Comparison of ENCODE assay signal across 8 cellular contexts in the genomic region with DNA sequence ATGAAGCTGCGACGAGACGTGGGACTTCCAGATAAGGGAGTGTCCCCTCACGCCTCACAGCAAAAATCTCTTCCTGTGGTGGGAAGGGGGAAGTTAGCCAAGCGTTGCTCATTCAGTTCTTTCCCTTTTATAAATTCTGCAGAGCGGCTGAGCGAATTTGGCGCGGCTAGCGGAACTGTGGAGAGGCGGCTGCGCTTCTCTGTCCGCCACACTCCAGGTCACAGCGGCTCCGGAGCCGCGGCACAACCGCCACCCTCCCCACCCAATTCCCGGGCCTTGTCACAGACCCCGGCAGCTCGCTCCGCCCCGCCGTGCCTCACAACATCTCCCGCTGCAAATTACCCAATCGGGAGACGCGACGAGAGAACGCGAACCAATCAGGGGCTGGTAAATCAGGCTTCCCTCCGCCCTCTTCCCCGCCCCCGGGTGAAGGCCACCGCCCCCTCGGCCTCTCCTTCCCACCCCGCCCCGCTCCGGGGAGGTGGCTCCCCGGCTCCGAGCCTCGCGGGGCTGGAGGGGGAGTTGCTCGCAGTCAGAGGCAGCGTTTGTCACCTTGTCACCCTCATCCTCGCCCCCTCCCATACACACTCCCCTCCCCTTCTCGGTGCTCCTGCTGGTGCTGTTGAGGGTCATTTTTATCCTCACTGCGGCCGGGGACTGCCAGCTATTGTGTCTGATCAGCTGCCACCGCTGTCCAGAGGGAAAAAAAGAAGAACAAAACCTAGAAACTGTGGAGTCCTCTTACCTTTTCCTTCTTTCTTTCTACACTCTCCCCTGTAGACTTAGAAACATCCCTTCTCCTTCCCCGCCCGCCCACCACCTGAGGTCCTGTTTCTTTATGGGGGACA. TPM values are rescaled to one million over a fixed set of nuclear protein-coding genes. Genes with fewer than 3 reads are reported as not detected.
DNase-seq lines count a peak whose midpoint lies in the region; ATAC-seq, FAIRE-seq and TF ChIP-seq lines count a peak whose summit lies in the region.

No MANE protein-coding gene starts in this region.

- H3K27me3 ChIP-seq in bronchial epithelial cell (ENCODE audit: control insufficient read depth, insufficient read depth, low read length) (no peaks in the 10 kb centered on the region), small intestine (ENCODE audit: control insufficient read depth in 2 of 2, insufficient read depth in 2 of 2, low read length in 2 of 2) (no peaks in the 10 kb centered on the region)

- FAIRE-seq in bronchial epithelial cell (lab: Jason Lieb, UNC): no peak
- no peak for FAIRE-seq in small intestine (lab: Jason Lieb, UNC)

- H3K27ac ChIP-seq in small intestine (ENCODE audit: low read depth in 1 of 2, low read length in 1 of 2): peak overlapping the region; percentile 95

- TF ChIP-seq CTCF in WI38 (IDR thresholded peaks at IDR 0.05; ENCODE audit: low read depth, low read length) (no peak), bronchial epithelial cell (IDR thresholded peaks at IDR 0.05; ENCODE audit: insufficient read depth, low read length, severe bottlenecking) (no peak)

- H3K4me3 ChIP-seq in WI38 (ENCODE audit: low read depth, low read length): peak overlapping the region; percentile 86
- H3K4me3 ChIP-seq in bronchial epithelial cell (ENCODE audit: low read depth, low read length): peak overlapping the region; percentile 58
- H3K4me3 ChIP-seq in small intestine (ENCODE audit: low read depth in 1 of 2, low read length in 2 of 2): peak overlapping the region; percentile 85 to 86

- H3K36me3 ChIP-seq in bronchial epithelial cell (ENCODE audit: control insufficient read depth, insufficient read depth, low read length): peaks cover 4% of the 10 kb centered on the region
- H3K36me3 ChIP-seq in small intestine (ENCODE audit: control insufficient read depth in 2 of 2, insufficient read depth in 2 of 2, low read length in 2 of 2): no peaks in the 10 kb centered on the region

- H3K4me1 ChIP-seq in small intestine (ENCODE audit: control insufficient read depth in 2 of 2, insufficient read depth in 1 of 2, low read depth in 1 of 2, low read length in 1 of 2): no peaks in the 10 kb centered on the region

- ATAC-seq in GM18909 (IDR thresholded peaks at IDR 0.05; ENCODE audit: poor library complexity, unreplicated experiment) (peak; percentile 83), HG03159 (IDR thresholded peaks at IDR 0.05; ENCODE audit: unreplicated experiment) (peak; percentile 88)

- peak; percentile 98 for DNase-seq in AG08395 (ENCODE audit: low spot score)
- peak; percentile 96 for DNase-seq in NCI-H2227 (lab: John Stamatoyannopoulos, UW; ENCODE audit: unreplicated experiment)
- DNase-seq in bronchial epithelial cell (ENCODE audit: low read depth): peak; percentile 93
- DNase-seq in iPS-NIHi7 (ENCODE audit: extremely low spot score): peak; percentile 96
- DNase-seq in small intestine: peak; percentile 99

- no peaks in the 10 kb centered on the region for H3K9me3 ChIP-seq in small intestine (ENCODE audit: control insufficient read depth, low read depth)

- WGBS in small intestine, 3 donors: 1% methylated on average over 43 to 52 of the region's 52 CpGs

RNA-seq across cellular contexts. Expression of gene ARHGAP21, which starts 0.9 kb away (rescaled TPM):
- 62.1 and 80.6 TPM in 2 replicates for total RNA-seq in bronchial epithelial cell
- polyA plus RNA-seq in small intestine: 10 to 100 TPM; 20.6 to 34.4 (median 24.9) TPM

Comparison
In these comparisons a context has a peak if more than half of its experiments do, and no peak if none do; other contexts are left out.
1. Peak in every context shown above with its lines: DNase-seq, ATAC-seq, H3K4me3 ChIP-seq and H3K27ac ChIP-seq.